Comparison of ENCODE assay signal across 30 cellular contexts in genomic region chr3:10816863-10817253, GRCh38. TPM values are rescaled to one million over a fixed set of nuclear protein-coding genes. Genes with fewer than 3 reads are reported as not detected.
DNase-seq lines count a peak whose midpoint lies in the region; ATAC-seq and TF ChIP-seq lines count a peak whose summit lies in the region.
"Had no signal": no experiment of that assay in that cellular context is flagged by ENCODE, and none has a peak within 500 bp of the region (broad histone marks: within the 10 kb centered on the region; RNA-seq: fewer than 3 reads in every experiment).

No MANE protein-coding gene starts in this region.

- H3K36me3 ChIP-seq in breast epithelium (no peaks in the 10 kb centered on the region), transverse colon (no peaks in the 10 kb centered on the region)
- H3K36me3 ChIP-seq: cardiac muscle cell, pancreas, tibial nerve had no signal

- no peak for DNase-seq in breast epithelium (ENCODE audit: low spot score in 2 of 2)
- no peak for DNase-seq in MCF 10A (ENCODE audit: unreplicated experiment)
- DNase-seq in inferior parietal cortex (ENCODE audit: extremely low spot score), result peak; percentile 21
- no peak for DNase-seq in type B pancreatic cell (ENCODE audit: extremely low spot score, unreplicated experiment)
- DNase-seq in activated CD8-positive, alpha-beta T cell treated with anti-CD3 and anti-CD28 coated beads for 36 hours, result no peak
- no peak for DNase-seq in transverse colon
- DNase-seq: 8988T; activated CD4-positive, alpha-beta T cell treated with anti-CD3 and anti-CD28 coated beads, Interleukin-2, amount 50 U/mL, for 1 hour; activated naive CD4-positive, alpha-beta T cell treated with anti-CD3 and anti-CD28 coated beads, Interleukin-2, amount 10 ng/mL, durations not matched to agents 7 days and 5 days; AML-193; amniotic stem cell; COR-L47; dermis blood vessel endothelial cell; left ventricle myocardium superior; naive thymus-derived CD8-positive, alpha-beta T cell; NCI-H1436 treated with DMSO at 0.1 percent for 48 hours; NCI-H2107; NCI-H446; NCI-H82 had no signal

- intact Hi-C loops in breast epithelium (cut with DNase I; ENCODE audit: low total_unique reads), result no loop called here
- intact Hi-C loops in MCF 10A (cut with micrococcal nuclease), result no loop called here
- intact Hi-C loops in activated CD8-positive, alpha-beta T cell treated with anti-CD3 and anti-CD28 coated beads for 36 hours (cut with micrococcal nuclease), result no loop called here
- intact Hi-C loops in transverse colon (cut with DNase I; ENCODE audit: low total_unique reads), result no loop called here

- H3K27ac ChIP-seq in breast epithelium, result no peak overlapping the region
- no peak overlapping the region for H3K27ac ChIP-seq in transverse colon
- H3K27ac ChIP-seq: cardiac muscle cell, pancreas, tibial nerve had no signal

- TF ChIP-seq CTCF in breast epithelium (IDR thresholded peaks at IDR 0.05), result no peak
- no peak for TF ChIP-seq CTCF in MCF 10A (IDR thresholded peaks at IDR 0.05; ENCODE audit: unreplicated experiment)
- no peak for TF ChIP-seq CTCF in brain (conservative IDR thresholded peaks at IDR 0.05)
- TF ChIP-seq CTCF in type B pancreatic cell (conservative IDR thresholded peaks at IDR 0.05), result no peak
- TF ChIP-seq CTCF in activated CD8-positive, alpha-beta T cell treated with anti-CD3 and anti-CD28 coated beads for 36 hours (IDR thresholded peaks at IDR 0.05), result no peak
- TF ChIP-seq CTCF in transverse colon (IDR thresholded peaks at IDR 0.05), result no peak

- BruUV-seq in MCF 10A (replicated peaks; lab: Mats Ljungman, UMichigan), result no TSS peak

- H3K4me3 ChIP-seq in breast epithelium (peak overlapping the region in 2 of 3 donors; percentile 52 to 67), transverse colon (no peak overlapping the region)

- no peak for TF ChIP-seq EP300 in transverse colon (IDR thresholded peaks at IDR 0.05; ENCODE audit: low read depth)

- H3K4me1 ChIP-seq in breast epithelium, result peaks cover 0 to 4% of the 10 kb centered on the region in 2 donors
- no peaks in the 10 kb centered on the region for H3K4me1 ChIP-seq in transverse colon
- H3K4me1 ChIP-seq: pancreas had no signal

- H3K27ac Mint-ChIP-seq in MCF 10A (ENCODE audit: low read depth, unreplicated experiment), result no peak overlapping the region
- peak overlapping the region in 1 of 5 experiments; percentile 76 for H3K27ac Mint-ChIP-seq in brain
- H3K27ac Mint-ChIP-seq in type B pancreatic cell, result no peak overlapping the region
- H3K27ac Mint-ChIP-seq in activated CD8-positive, alpha-beta T cell treated with anti-CD3 and anti-CD28 coated beads for 36 hours, result no peak overlapping the region
- H3K27ac Mint-ChIP-seq: activated naive CD4-positive, alpha-beta T cell treated with anti-CD3 and anti-CD28 coated beads, Interleukin-2, amount 10 ng/mL, durations not matched to agents 7 days and 5 days; activated T-helper 1 cell treated with anti-CD3 and anti-CD28 coated beads, Interleukin-12 subunit alpha, Interleukin-12 subunit beta, Interleukin-2, Interleukin-4 antibody, amounts not matched to agents 30 ng/mL and 10 ng/mL and 1 ng/mL, durations not matched to agents 14 hours and 24 hours and 36 hours; mesothelial cell of epicardium; naive thymus-derived CD8-positive, alpha-beta T cell; stimulated activated naive CD8-positive, alpha-beta T cell treated with anti-CD3 and anti-CD28 coated beads, Interleukin-15, Interleukin-2, amounts not matched to agents 100 ng/mL and 50 ng/mL, for 24 hours had no signal

- no peak for TF ChIP-seq POLR2A in breast epithelium (IDR thresholded peaks at IDR 0.05)
- TF ChIP-seq POLR2A in transverse colon (IDR thresholded peaks at IDR 0.05), result no peak

- H3K4me1 Mint-ChIP-seq in MCF 10A (ENCODE audit: insufficient read depth, unreplicated experiment) (no peaks in the 10 kb centered on the region), brain (peaks cover 12% of the 10 kb centered on the region), type B pancreatic cell (ENCODE audit: unreplicated experiment) (no peaks in the 10 kb centered on the region)
- peaks cover 3% of the 10 kb centered on the region for H3K4me1 Mint-ChIP-seq in activated CD8-positive, alpha-beta T cell treated with anti-CD3 and anti-CD28 coated beads for 36 hours (ENCODE audit: low read depth)
- H3K4me1 Mint-ChIP-seq: activated naive CD4-positive, alpha-beta T cell treated with anti-CD3 and anti-CD28 coated beads, Interleukin-2, amount 10 ng/mL, durations not matched to agents 7 days and 5 days had no signal

- POLR2A ChIA-PET in MCF 10A (lab: Yijun Ruan, JAX), result no interaction called here
- POLR2A ChIA-PET in activated CD8-positive, alpha-beta T cell treated with anti-CD3 and anti-CD28 coated beads for 36 hours (lab: Charles Lee), result no interaction called here

- H3K27me3 ChIP-seq in breast epithelium (peaks cover 0 to 9% of the 10 kb centered on the region in 2 donors), transverse colon (peaks cover 47% of the 10 kb centered on the region)

- ATAC-seq in activated CD8-positive, alpha-beta T cell treated with anti-CD3 and anti-CD28 coated beads for 36 hours, result no peak
- no peak for ATAC-seq in HG03432 (IDR thresholded peaks at IDR 0.05; ENCODE audit: unreplicated experiment)
- ATAC-seq: naive thymus-derived CD8-positive, alpha-beta T cell; Right ventricle myocardium inferior had no signal

- H3K36me3 Mint-ChIP-seq in MCF 10A (ENCODE audit: insufficient read depth, unreplicated experiment), result no peaks in the 10 kb centered on the region
- no peaks in the 10 kb centered on the region for H3K36me3 Mint-ChIP-seq in brain
- H3K36me3 Mint-ChIP-seq in type B pancreatic cell, result no peaks in the 10 kb centered on the region
- H3K36me3 Mint-ChIP-seq in activated CD8-positive, alpha-beta T cell treated with anti-CD3 and anti-CD28 coated beads for 36 hours (ENCODE audit: low read depth), result no peaks in the 10 kb centered on the region
- H3K36me3 Mint-ChIP-seq: activated naive CD4-positive, alpha-beta T cell treated with anti-CD3 and anti-CD28 coated beads, Interleukin-2, amount 10 ng/mL, durations not matched to agents 7 days and 5 days; mesothelial cell of epicardium; naive thymus-derived CD8-positive, alpha-beta T cell had no signal

- in situ Hi-C loops in transverse colon (cut with MboI; ENCODE audit: low pct_ligation_motif_present in 1 of 4, low pct_unique_long_range_greater_than_20kb in 1 of 4, low sequenced_read_pairs in 3 of 4), result no loop called here

- CTCF ChIA-PET in MCF 10A (lab: Yijun Ruan, JAX), result interaction anchor here (0.9 kb wide), 1 partner anchor 89 kb away, joined by 3 read pairs; no protein-coding TSS in a partner anchor
- CTCF ChIA-PET in activated CD8-positive, alpha-beta T cell treated with anti-CD3 and anti-CD28 coated beads for 36 hours (lab: Charles Lee), result no interaction called here

- peaks cover 20% of the 10 kb centered on the region for H3K27me3 Mint-ChIP-seq in MCF 10A (ENCODE audit: insufficient read depth, unreplicated experiment)
- H3K27me3 Mint-ChIP-seq in brain, result peaks cover 47% of the 10 kb centered on the region
- H3K27me3 Mint-ChIP-seq in type B pancreatic cell, result peaks cover 65% of the 10 kb centered on the region
- H3K27me3 Mint-ChIP-seq in activated CD8-positive, alpha-beta T cell treated with anti-CD3 and anti-CD28 coated beads for 36 hours, result peaks cover 24% of the 10 kb centered on the region

- H3K4me3 Mint-ChIP-seq in MCF 10A (ENCODE audit: unreplicated experiment) (no peak overlapping the region), brain (peak overlapping the region; percentile 30 to 81 (median 65)), type B pancreatic cell (peak overlapping the region; percentile 34)
- H3K4me3 Mint-ChIP-seq in activated CD8-positive, alpha-beta T cell treated with anti-CD3 and anti-CD28 coated beads for 36 hours, result no peak overlapping the region
- H3K4me3 Mint-ChIP-seq: activated naive CD4-positive, alpha-beta T cell treated with anti-CD3 and anti-CD28 coated beads, Interleukin-2, amount 10 ng/mL, durations not matched to agents 7 days and 5 days; activated T-helper 1 cell treated with anti-CD3 and anti-CD28 coated beads, Interleukin-12 subunit alpha, Interleukin-12 subunit beta, Interleukin-2, Interleukin-4 antibody, amounts not matched to agents 30 ng/mL and 10 ng/mL and 1 ng/mL, durations not matched to agents 14 hours and 24 hours and 36 hours; naive thymus-derived CD8-positive, alpha-beta T cell; stimulated activated naive CD8-positive, alpha-beta T cell treated with anti-CD3 and anti-CD28 coated beads, Interleukin-15, Interleukin-2, amounts not matched to agents 100 ng/mL and 50 ng/mL, for 24 hours had no signal

- H3K9me3 ChIP-seq in breast epithelium (no peaks in the 10 kb centered on the region), transverse colon (no peaks in the 10 kb centered on the region)
- H3K9me3 ChIP-seq: pancreas, tibial nerve had no signal

- 75 to 78% methylated on average over 7 to 10 of the region's 10 CpGs for WGBS in transverse colon (ENCODE audit: low coverage in 1 of 2), 2 donors

- no peaks in the 10 kb centered on the region for H3K9me3 Mint-ChIP-seq in MCF 10A (ENCODE audit: unreplicated experiment)
- peaks cover 0 to 2% (median 0%) of the 10 kb centered on the region in 5 experiments for H3K9me3 Mint-ChIP-seq in brain
- H3K9me3 Mint-ChIP-seq in type B pancreatic cell, result no peaks in the 10 kb centered on the region
- H3K9me3 Mint-ChIP-seq in activated CD8-positive, alpha-beta T cell treated with anti-CD3 and anti-CD28 coated beads for 36 hours, result no peaks in the 10 kb centered on the region
- H3K9me3 Mint-ChIP-seq: activated naive CD4-positive, alpha-beta T cell treated with anti-CD3 and anti-CD28 coated beads, Interleukin-2, amount 10 ng/mL, durations not matched to agents 7 days and 5 days; activated T-helper 1 cell treated with anti-CD3 and anti-CD28 coated beads, Interleukin-12 subunit alpha, Interleukin-12 subunit beta, Interleukin-2, Interleukin-4 antibody, amounts not matched to agents 30 ng/mL and 10 ng/mL and 1 ng/mL, durations not matched to agents 14 hours and 24 hours and 36 hours; mesothelial cell of epicardium; stimulated activated naive CD8-positive, alpha-beta T cell treated with anti-CD3 and anti-CD28 coated beads, Interleukin-15, Interleukin-2, amounts not matched to agents 100 ng/mL and 50 ng/mL, for 24 hours had no signal

RNA-seq across cellular contexts. Expression of gene SLC6A11, which starts 0.8 kb away (rescaled TPM):
- total RNA-seq in breast epithelium (under 1 TPM in 2 of 3 donors, not detected in 1; under 0.01 to 0.15 TPM), MCF 10A (2022) (1.4 and 1.5 TPM in 2 replicates), type B pancreatic cell (ENCODE audit: low replicate concordance) (3.0 and 7.3 TPM in 2 replicates), transverse colon (not detected)
- polyA plus RNA-seq in brain (ENCODE audit: insufficient read depth, low read depth, low replicate concordance), result 10.3 TPM
- not detected for total RNA-seq in activated CD8-positive, alpha-beta T cell treated with anti-CD3 and anti-CD28 coated beads for 36 hours
- total RNA-seq: activated T-helper 1 cell treated with anti-CD3 and anti-CD28 coated beads, Interleukin-12 subunit alpha, Interleukin-12 subunit beta, Interleukin-2, Interleukin-4 antibody, amounts not matched to agents 30 ng/mL and 10 ng/mL and 1 ng/mL, durations not matched to agents 14 hours and 24 hours and 36 hours; dermis blood vessel endothelial cell; left ventricle myocardium superior; naive thymus-derived CD8-positive, alpha-beta T cell; OCI-LY7; Right ventricle myocardium inferior; T-helper 2 cell treated with Interferon-gamma antibody and Interleukin-4, amounts not matched to agents 100 ng/mL and 5 ng/mL, for 36 hours had no signal
- polyA plus RNA-seq: cardiac muscle cell; naive thymus-derived CD8-positive, alpha-beta T cell had no signal

Comparison
In these comparisons a context has a peak if more than half of its experiments do, and no peak if none do; other contexts are left out.
1. H3K4me3 ChIP-seq: peak in breast epithelium (2 of 3); none in transverse colon (0 of 4).
2. H3K4me3 Mint-ChIP-seq: peak in brain (5 of 5) and type B pancreatic cell (single experiment); none in MCF 10A (single experiment) and activated CD8-positive, alpha-beta T cell treated with anti-CD3 and anti-CD28 coated beads for 36 hours (single experiment).